13 cellular contexts compared by ENCODE assay signal in genomic region chr15:45165536-45165935, GRCh38. TPM values are rescaled to one million over a fixed set of nuclear protein-coding genes. Genes with fewer than 3 reads are reported as not detected.
DNase-seq lines count a peak whose midpoint lies in the region; ATAC-seq, FAIRE-seq and TF ChIP-seq lines count a peak whose summit lies in the region.
"Had no signal": no experiment of that assay in that cellular context is flagged by ENCODE, and none has a peak within 500 bp of the region (broad histone marks: within the 10 kb centered on the region; RNA-seq: fewer than 3 reads in every experiment).

No MANE protein-coding gene starts in this region.

- H3K4me1 Mint-ChIP-seq in T-helper 2 cell treated with Interferon-gamma antibody and Interleukin-4, amounts not matched to agents 5 μg/mL and 100 μg/mL, for 36 hours (ENCODE audit: low read depth) = peaks cover 11% of the 10 kb centered on the region
- H3K4me1 Mint-ChIP-seq in T-helper 17 cell = peaks cover 11% of the 10 kb centered on the region
- H3K4me1 Mint-ChIP-seq in glutamatergic neuron (ENCODE audit: low read depth, unreplicated experiment) = peaks cover 58% of the 10 kb centered on the region
- peaks cover 32% of the 10 kb centered on the region for H3K4me1 Mint-ChIP-seq in stimulated activated naive CD8-positive, alpha-beta T cell treated with anti-CD3 and anti-CD28 coated beads, Interleukin-15, amount 100 ng/mL, for 72 hours

- H3K4me3 Mint-ChIP-seq in T-helper 2 cell treated with Interferon-gamma antibody and Interleukin-4, amounts not matched to agents 5 μg/mL and 100 μg/mL, for 36 hours = peak overlapping the region; percentile 83
- H3K4me3 Mint-ChIP-seq in T-helper 17 cell (peak overlapping the region; percentile 73), glutamatergic neuron (ENCODE audit: unreplicated experiment) (no peak overlapping the region)
- H3K4me3 Mint-ChIP-seq in stimulated activated naive CD8-positive, alpha-beta T cell treated with anti-CD3 and anti-CD28 coated beads, Interleukin-15, amount 100 ng/mL, for 72 hours = peak overlapping the region; percentile 75 to 83

- no peak for FAIRE-seq in GM19239 (lab: Jason Lieb, UNC)
- FAIRE-seq: A204.1 had no signal

- no peak for DNase-seq in T-helper 2 cell treated with Interferon-gamma antibody and Interleukin-4, amounts not matched to agents 5 μg/mL and 100 μg/mL, for 36 hours (ENCODE audit: low spot score)
- DNase-seq in T-helper 2 cell = no peak
- no peak for DNase-seq in T-helper 17 cell
- DNase-seq in glutamatergic neuron = no peak
- no peak for DNase-seq in stimulated activated naive CD8-positive, alpha-beta T cell treated with anti-CD3 and anti-CD28 coated beads, Interleukin-15, amount 100 ng/mL, for 72 hours
- no peak for DNase-seq in GF-D8 (lab: John Stamatoyannopoulos, UW)
- no peak for DNase-seq in GM19239 (ENCODE audit: insufficient read length, low spot score)
- DNase-seq: GM23248; NCI-H2227 treated with DMSO at 0.1 percent for 48 hours; stimulated activated CD8-positive, alpha-beta memory T cell treated with anti-CD3 and anti-CD28 coated beads, Interleukin-4, amount 100 ng/mL, for 48 hours had no signal

- no peak for TF ChIP-seq CTCF in glutamatergic neuron (IDR thresholded peaks at IDR 0.05; ENCODE audit: partially characterized antibody, unreplicated experiment)

- no peaks in the 10 kb centered on the region for H3K27me3 Mint-ChIP-seq in T-helper 2 cell treated with Interferon-gamma antibody and Interleukin-4, amounts not matched to agents 5 μg/mL and 100 μg/mL, for 36 hours (ENCODE audit: low read depth)
- H3K27me3 Mint-ChIP-seq in T-helper 17 cell (no peaks in the 10 kb centered on the region), glutamatergic neuron (ENCODE audit: unreplicated experiment) (peaks cover 52% of the 10 kb centered on the region)
- no peaks in the 10 kb centered on the region for H3K27me3 Mint-ChIP-seq in stimulated activated naive CD8-positive, alpha-beta T cell treated with anti-CD3 and anti-CD28 coated beads, Interleukin-15, amount 100 ng/mL, for 72 hours

- no peak for ATAC-seq in T-helper 17 cell
- no peak for ATAC-seq in stimulated activated naive CD8-positive, alpha-beta T cell treated with anti-CD3 and anti-CD28 coated beads, Interleukin-15, amount 100 ng/mL, for 72 hours
- no peak for ATAC-seq in HG03095 (IDR thresholded peaks at IDR 0.05; ENCODE audit: unreplicated experiment)

- no peaks in the 10 kb centered on the region for H3K9me3 Mint-ChIP-seq in T-helper 2 cell treated with Interferon-gamma antibody and Interleukin-4, amounts not matched to agents 5 μg/mL and 100 μg/mL, for 36 hours
- peaks cover 60% of the 10 kb centered on the region for H3K9me3 Mint-ChIP-seq in glutamatergic neuron (ENCODE audit: unreplicated experiment)
- no peaks in the 10 kb centered on the region for H3K9me3 Mint-ChIP-seq in stimulated activated naive CD8-positive, alpha-beta T cell treated with anti-CD3 and anti-CD28 coated beads, Interleukin-15, amount 100 ng/mL, for 72 hours

- peaks cover 3% of the 10 kb centered on the region for H3K36me3 Mint-ChIP-seq in T-helper 2 cell treated with Interferon-gamma antibody and Interleukin-4, amounts not matched to agents 5 μg/mL and 100 μg/mL, for 36 hours (ENCODE audit: low read depth)
- H3K36me3 Mint-ChIP-seq in T-helper 17 cell (ENCODE audit: low read depth) = no peaks in the 10 kb centered on the region
- H3K36me3 Mint-ChIP-seq in glutamatergic neuron (ENCODE audit: unreplicated experiment) = no peaks in the 10 kb centered on the region

- peak overlapping the region; percentile 81 for H3K27ac Mint-ChIP-seq in T-helper 2 cell treated with Interferon-gamma antibody and Interleukin-4, amounts not matched to agents 5 μg/mL and 100 μg/mL, for 36 hours
- H3K27ac Mint-ChIP-seq in T-helper 17 cell (peak overlapping the region; percentile 32), glutamatergic neuron (ENCODE audit: unreplicated experiment) (peak overlapping the region; percentile 90)
- H3K27ac Mint-ChIP-seq in stimulated activated naive CD8-positive, alpha-beta T cell treated with anti-CD3 and anti-CD28 coated beads, Interleukin-15, amount 100 ng/mL, for 72 hours = peak overlapping the region; percentile 81 to 94

- H3K9me3 ChIP-seq in T-helper 17 cell (ENCODE audit: control insufficient read depth, low read length, poor library complexity, severe bottlenecking) = no peaks in the 10 kb centered on the region

RNA-seq across cellular contexts. Expression of gene SHF, which starts 22.2 kb away (rescaled TPM):
- 1 to 10 TPM; 2.0 to 2.8 TPM for total RNA-seq in T-helper 17 cell
- 309 TPM for total RNA-seq in glutamatergic neuron (ENCODE audit: unreplicated experiment)

RNA-seq across cellular contexts. Expression of gene DUOX1, which starts 35.7 kb away (rescaled TPM):
- total RNA-seq in T-helper 17 cell = under 1 TPM in 1 of 2 donors, not detected in 1; 0.42 TPM
- not detected for total RNA-seq in glutamatergic neuron (ENCODE audit: unreplicated experiment)
- total RNA-seq: SK-MEL-5 had no signal

RNA-seq across cellular contexts. Expression of gene DUOXA1, which starts 35.9 kb away (rescaled TPM):
- total RNA-seq in T-helper 17 cell = under 1 TPM in 1 of 2 donors, not detected in 1; 0.57 TPM
- total RNA-seq in glutamatergic neuron (ENCODE audit: unreplicated experiment) = not detected
- total RNA-seq: SK-MEL-5 had no signal

RNA-seq across cellular contexts. Expression of gene DUOXA2, which starts 51.4 kb away (rescaled TPM):
- total RNA-seq in T-helper 17 cell = not detected
- total RNA-seq in glutamatergic neuron (ENCODE audit: unreplicated experiment) = not detected
- total RNA-seq: GM23248, SK-MEL-5 had no signal

RNA-seq across cellular contexts. Expression of gene DUOX2, which starts 51.6 kb away (rescaled TPM):
- under 1 TPM in 1 of 2 donors, not detected in 1; 0.27 TPM for total RNA-seq in T-helper 17 cell
- not detected for total RNA-seq in glutamatergic neuron (ENCODE audit: unreplicated experiment)
- total RNA-seq: GM23248 had no signal

Comparison
In these comparisons a context has a peak if more than half of its experiments do, and no peak if none do; other contexts are left out.
1. H3K27ac Mint-ChIP-seq: peak in every context shown above with its lines; median percentile 90 in glutamatergic neuron; 88 in stimulated activated naive CD8-positive, alpha-beta T cell treated with anti-CD3 and anti-CD28 coated beads, Interleukin-15, amount 100 ng/mL, for 72 hours; 81 in T-helper 2 cell treated with Interferon-gamma antibody and Interleukin-4, amounts not matched to agents 5 μg/mL and 100 μg/mL, for 36 hours; 32 in T-helper 17 cell.
2. RNA of gene SHF, which starts 22.2 kb away (total RNA-seq): 309 TPM in glutamatergic neuron (single experiment); 2.0 to 2.8 TPM in T-helper 17 cell; every median in the first group is over 10 times any median in the second.